In genomic region chr6:67237276-67237675, GRCh38 we compare ENCODE assay signal across 28 cellular contexts.
"Had no signal": no experiment of that assay in that cellular context is flagged by ENCODE, and none has a peak within 500 bp of the region (broad histone marks: within the 10 kb centered on the region; RNA-seq: fewer than 3 reads in every experiment).

No MANE protein-coding gene starts in this region.

- H3K4me1 ChIP-seq: pancreas, psoas muscle, spleen, stomach, thyroid gland, tibial nerve, upper lobe of left lung, vagina had no signal

- H3K4me2 ChIP-seq: smooth muscle cell had no signal

- FAIRE-seq: pancreas, urothelium cell line had no signal

- H3K36me3 ChIP-seq: neutrophil, pancreas, spleen, stomach, thoracic aorta, thyroid gland, tibial nerve, upper lobe of left lung, vagina had no signal

- H3K4me3 ChIP-seq: pancreas, psoas muscle, skin epidermis, smooth muscle cell, spleen, stomach, thoracic aorta, thyroid gland, tibial nerve, upper lobe of left lung, vagina had no signal

- H3K27ac ChIP-seq: neutrophil, pancreas, psoas muscle, skin epidermis, spleen, stomach, thoracic aorta, thyroid gland, tibial nerve, upper lobe of left lung, vagina had no signal

- H3K9me3 ChIP-seq: neutrophil, pancreas, thoracic aorta, thyroid gland, tibial nerve, vagina had no signal

- DNase-seq: naive thymus-derived CD8-positive, alpha-beta T cell; nephron progenitor cell; nucleus accumbens; pancreas; psoas muscle; right cardiac atrium; spleen; stimulated activated CD4-positive, alpha-beta T cell treated with anti-CD3 and anti-CD28 coated beads, Interleukin-12 subunit alpha, Interleukin-12 subunit beta, amount 100 ng/mL, for 4 hours; stimulated activated CD4-positive, alpha-beta T cell treated with anti-CD3 and anti-CD28 coated beads, Interleukin-1b, Interleukin-23, amount 100 ng/mL, for 48 hours; stimulated activated CD4-positive, alpha-beta T cell treated with anti-CD3 and anti-CD28 coated beads, Interleukin-4, amount 100 ng/mL, for 1 hour; stimulated activated CD4-positive, alpha-beta T cell treated with anti-CD3 and anti-CD28 coated beads, Interleukin-4, amount 100 ng/mL, for 4 hours; stimulated activated CD8-positive, alpha-beta memory T cell treated with anti-CD3 and anti-CD28 coated beads, Interleukin-4, amount 100 ng/mL, for 48 hours; stimulated activated naive CD4-positive, alpha-beta T cell; stimulated activated naive CD8-positive, alpha-beta T cell treated with anti-CD3 and anti-CD28 coated beads, Interleukin-15, Interleukin-2, amounts not matched to agents 100 U/mL and 50 U/mL, for 24 hours; stomach; thyroid gland; trophoblast cell; upper lobe of left lung had no signal

- ATAC-seq: naive thymus-derived CD8-positive, alpha-beta T cell; natural killer cell treated with Interleukin-12 subunit alpha and Interleukin-12 subunit beta and Interleukin-15 and Interleukin-18, amount 100 ng/mL, for 72 hours; pancreas; psoas muscle; right cardiac atrium; sciatic nerve; stimulated activated memory B cell treated with anti-CD40 and anti-IgM and Interleukin-4, amounts not matched to agents 10 μg/mL and 1 μg/mL and 100 μg/mL, for 72 hours; stimulated activated naive CD8-positive, alpha-beta T cell treated with anti-CD3 and anti-CD28 coated beads, Interleukin-15, Interleukin-2, amounts not matched to agents 100 U/mL and 50 U/mL, for 24 hours had no signal

- H3K27me3 ChIP-seq: neutrophil, pancreas, spleen, stomach, thyroid gland, tibial nerve, upper lobe of left lung, vagina had no signal
